ENCODE assay signal across 11 cellular contexts in the genomic region with DNA sequence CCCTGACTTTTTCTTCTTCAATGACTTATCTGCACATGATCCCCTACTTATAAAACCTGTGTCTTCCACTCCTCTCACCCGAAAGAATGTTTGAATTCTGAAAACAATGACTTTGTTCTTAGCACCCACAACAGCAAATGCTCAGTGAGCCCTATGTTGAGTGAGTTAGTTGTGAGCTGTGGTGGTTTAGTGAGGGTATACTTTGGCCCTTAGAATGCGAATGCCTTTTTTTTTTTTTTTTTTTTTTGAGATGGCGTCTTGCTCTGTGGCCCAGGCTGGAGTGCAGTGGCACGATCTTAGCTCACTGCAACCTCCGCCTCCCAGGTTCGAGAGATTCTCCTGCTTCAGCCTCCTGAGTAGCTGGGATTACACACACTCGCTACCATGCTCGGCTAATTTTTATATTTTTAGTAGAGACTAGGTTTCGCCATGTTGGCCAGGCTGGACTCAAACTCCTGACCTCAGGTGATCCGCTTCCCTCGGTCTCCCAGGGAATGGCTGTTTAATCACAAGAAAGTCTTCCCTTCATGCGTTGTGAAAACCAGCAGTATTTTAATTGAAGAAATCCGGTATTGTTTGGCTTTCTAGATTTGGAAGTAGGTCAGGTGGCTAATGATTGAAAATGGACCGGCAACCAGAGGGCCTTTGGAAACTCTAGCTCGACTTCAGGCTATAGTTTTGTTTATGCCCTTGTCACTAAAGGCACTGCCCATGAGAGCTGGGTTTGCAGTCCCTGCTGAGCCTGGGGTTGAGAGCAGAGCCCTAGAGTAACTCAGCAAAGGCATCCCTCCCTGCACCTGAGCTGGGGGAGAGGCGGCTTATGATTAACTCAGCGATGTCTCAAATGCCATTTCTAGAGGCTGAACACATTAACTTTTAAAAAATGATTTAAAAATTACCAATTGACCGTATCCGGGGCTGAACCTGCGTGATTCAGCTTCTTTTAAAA. TPM values are rescaled to one million over a fixed set of nuclear protein-coding genes. Genes with fewer than 3 reads are reported as not detected.
DNase-seq lines count a peak whose midpoint lies in the region; ATAC-seq and TF ChIP-seq lines count a peak whose summit lies in the region.
"Had no signal": no experiment of that assay in that cellular context is flagged by ENCODE, and none has a peak within 500 bp of the region (broad histone marks: within the 10 kb centered on the region; RNA-seq: fewer than 3 reads in every experiment).

No MANE protein-coding gene starts in this region.

- ATAC-seq in activated naive CD8-positive, alpha-beta T cell treated with anti-CD3 and anti-CD28 coated beads, Interleukin-2, amount 50 U/mL, for 24 hours, result no peak
- ATAC-seq in lung (ENCODE audit: insufficient read depth, low FRiP score), result no peak
- ATAC-seq: stimulated activated naive CD8-positive, alpha-beta T cell treated with anti-CD3 and anti-CD28 coated beads, Interleukin-15, amount 100 ng/mL, for 72 hours had no signal

- H3K27me3 ChIP-seq in lung (ENCODE audit: control insufficient read depth, insufficient read depth) (no peaks in the 10 kb centered on the region), transverse colon (no peaks in the 10 kb centered on the region)

- no peaks in the 10 kb centered on the region for H3K27me3 Mint-ChIP-seq in activated naive CD8-positive, alpha-beta T cell treated with anti-CD3 and anti-CD28 coated beads, Interleukin-2, amount 50 U/mL, for 24 hours
- H3K27me3 Mint-ChIP-seq: stimulated activated naive CD8-positive, alpha-beta T cell treated with anti-CD3 and anti-CD28 coated beads, Interleukin-15, amount 100 ng/mL, for 72 hours had no signal

- peak overlapping the region; percentile 25 for H3K4me3 Mint-ChIP-seq in activated naive CD8-positive, alpha-beta T cell treated with anti-CD3 and anti-CD28 coated beads, Interleukin-2, amount 50 U/mL, for 24 hours

- intact Hi-C loops in transverse colon (cut with DNase I; ENCODE audit: low total_unique reads), result no loop called here

- H3K27ac Mint-ChIP-seq in activated naive CD8-positive, alpha-beta T cell treated with anti-CD3 and anti-CD28 coated beads, Interleukin-2, amount 50 U/mL, for 24 hours, result no peak overlapping the region

- DNase-seq in activated effector memory CD4-positive, alpha-beta T cell treated with anti-CD3 and anti-CD28 coated beads, Interleukin-2, amount 50 U/mL, for 16 hours, result peak; percentile 52
- no peak for DNase-seq in activated effector memory CD4-positive, alpha-beta T cell treated with Interleukin-2 at 50 U/mL for 16 hours
- DNase-seq in activated naive CD8-positive, alpha-beta T cell treated with anti-CD3 and anti-CD28 coated beads, Interleukin-2, amount 50 U/mL, for 24 hours, result no peak
- DNase-seq in lung (ENCODE audit: low spot score) (no peak), transverse colon (no peak), NCI-H345 (lab: John Stamatoyannopoulos, UW) (no peak), CD1c-positive myeloid dendritic cell (ENCODE audit: extremely low spot score) (no peak), retina (no peak)
- DNase-seq: NK-92 treated with Interleukin-12 subunit alpha and Interleukin-12 subunit beta, amount 100 ng/mL, for 24 hours; stimulated activated naive CD8-positive, alpha-beta T cell treated with anti-CD3 and anti-CD28 coated beads, Interleukin-15, amount 100 ng/mL, for 72 hours had no signal

- H3K4me3 ChIP-seq in lung (no peak overlapping the region), transverse colon (no peak overlapping the region)
- H3K4me3 ChIP-seq: coronary artery had no signal

- H3K36me3 ChIP-seq in lung (ENCODE audit: control insufficient read depth in 2 of 2, insufficient read depth in 2 of 2, low read length in 2 of 2), result no peaks in the 10 kb centered on the region
- no peaks in the 10 kb centered on the region for H3K36me3 ChIP-seq in transverse colon

- in situ Hi-C loops in transverse colon (cut with MboI; ENCODE audit: low pct_ligation_motif_present in 1 of 4, low pct_unique_long_range_greater_than_20kb in 1 of 4, low sequenced_read_pairs in 3 of 4), result no loop called here

- no peak for TF ChIP-seq CTCF in lung (IDR thresholded peaks at IDR 0.05; ENCODE audit: control extremely low read depth, extremely low read depth)
- TF ChIP-seq CTCF in transverse colon (IDR thresholded peaks at IDR 0.05), result no peak

- TF ChIP-seq POLR2A in transverse colon (IDR thresholded peaks at IDR 0.05), result no peak

- no peaks in the 10 kb centered on the region for H3K9me3 Mint-ChIP-seq in activated naive CD8-positive, alpha-beta T cell treated with anti-CD3 and anti-CD28 coated beads, Interleukin-2, amount 50 U/mL, for 24 hours
- H3K9me3 Mint-ChIP-seq: stimulated activated naive CD8-positive, alpha-beta T cell treated with anti-CD3 and anti-CD28 coated beads, Interleukin-15, amount 100 ng/mL, for 72 hours had no signal

- whole genome bisulfite sequencing in lung, 2 donors, result 76 to 84% methylated on average over 20 of the region's 20 CpGs
- 88 to 91% methylated on average over 9 to 20 of the region's 20 CpGs for WGBS in transverse colon (ENCODE audit: low coverage in 1 of 2), 2 donors

- H3K4me1 ChIP-seq in lung (ENCODE audit: control insufficient read depth in 2 of 2, insufficient read depth in 2 of 2, low read length in 2 of 2) (peaks cover 8 to 23% of the 10 kb centered on the region in 2 donors), transverse colon (peaks cover 12 to 49% (median 24%) of the 10 kb centered on the region in 4 donors)

- peaks cover 40% of the 10 kb centered on the region for H3K4me1 Mint-ChIP-seq in activated naive CD8-positive, alpha-beta T cell treated with anti-CD3 and anti-CD28 coated beads, Interleukin-2, amount 50 U/mL, for 24 hours

- peak overlapping the region; percentile 36 to 68 for H3K27ac ChIP-seq in lung (ENCODE audit: low read depth in 1 of 2, low read length in 1 of 2)
- H3K27ac ChIP-seq in transverse colon, result peak overlapping the region in 3 of 4 donors; percentile 3 to 91 (median 85)

- peaks cover 3% of the 10 kb centered on the region for H3K36me3 Mint-ChIP-seq in activated naive CD8-positive, alpha-beta T cell treated with anti-CD3 and anti-CD28 coated beads, Interleukin-2, amount 50 U/mL, for 24 hours (ENCODE audit: low read depth)

- no peak for TF ChIP-seq EP300 in transverse colon (IDR thresholded peaks at IDR 0.05; ENCODE audit: low read depth)

- no peaks in the 10 kb centered on the region for H3K9me3 ChIP-seq in lung (ENCODE audit: control insufficient read depth in 2 of 2, insufficient read depth in 1 of 2, low read length in 1 of 2)
- no peaks in the 10 kb centered on the region for H3K9me3 ChIP-seq in transverse colon

RNA-seq across cellular contexts. Expression of a gene that starts 41.3 kb away (rescaled TPM):
- total RNA-seq in lung (100 to 1,000 TPM in 1 of 2 donors, 10 to 100 TPM in 1; 96.9 to 138 TPM), transverse colon (100 to 1,000 TPM in 2 of 4 donors, 10 to 100 TPM in 2; 56.9 to 124 (median 93.2) TPM)
- 10 to 100 TPM; 40.5 to 41.4 TPM for polyA plus RNA-seq in lung
